8 cellular contexts compared by ENCODE assay signal in the genomic region with DNA sequence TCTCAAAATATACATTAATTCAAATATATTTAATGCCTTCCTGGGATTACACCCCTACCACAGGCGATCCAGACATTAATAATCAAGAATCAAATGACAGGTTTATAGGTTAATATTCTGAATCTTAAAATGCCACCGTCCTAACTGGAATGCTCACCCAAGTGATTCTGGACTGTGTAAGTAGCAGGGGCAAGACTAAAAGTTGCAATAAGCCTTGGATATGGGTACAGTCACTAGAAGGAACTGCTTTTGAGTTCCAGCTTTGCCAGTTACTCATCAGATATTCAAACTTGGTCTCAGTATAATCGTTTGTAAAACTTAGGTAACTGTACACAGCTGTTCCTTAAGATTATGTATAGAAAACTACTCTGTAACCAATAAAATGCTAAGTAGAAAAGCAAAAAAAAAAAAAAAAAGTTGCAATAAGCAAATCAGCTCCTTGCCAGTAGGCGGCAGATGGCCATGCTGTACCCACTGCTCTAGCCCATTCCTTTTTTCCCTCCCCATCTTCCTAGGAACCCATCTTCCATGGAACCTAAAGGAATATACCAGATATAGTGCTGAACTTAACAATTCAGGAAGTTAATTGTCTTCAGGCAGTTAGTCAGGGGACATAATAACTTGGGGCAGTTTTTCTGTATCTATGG. TPM values are rescaled to one million over a fixed set of nuclear protein-coding genes. Genes with fewer than 3 reads are reported as not detected.
A peak's percentile ranks its signal among the peaks of the same experiment; 100 is the strongest.
DNase-seq lines count a peak whose midpoint lies in the region; ATAC-seq, FAIRE-seq and TF ChIP-seq lines count a peak whose summit lies in the region.

No MANE protein-coding gene starts in this region.

- POLR2A ChIA-PET in A549 (lab: Yijun Ruan, JAX) = interaction anchor here (0.6 to 1.7 kb wide), 4 partner anchors 10 to 52 kb away, joined by 4 to 14 read pairs (median 6); a partner anchor contains a TSS

- FAIRE-seq in A549 (lab: Jason Lieb, UNC) = no peak

- H3K4me3 ChIP-seq in A549 (no peak overlapping the region), choroid plexus epithelial cell (ENCODE audit: low read depth, low read length) (no peak overlapping the region)

- no peaks in the 10 kb centered on the region for H3K9me3 ChIP-seq in A549

- peak; percentile 95 for ATAC-seq in A549
- ATAC-seq in HG03095 (IDR thresholded peaks at IDR 0.05; ENCODE audit: unreplicated experiment) = no peak
- no peak for ATAC-seq in HG03097 (IDR thresholded peaks at IDR 0.05; ENCODE audit: low FRiP score, unreplicated experiment)

- TF ChIP-seq POLR2A in A549 (IDR thresholded peaks at IDR 0.05; ENCODE audit: low read length) = no peak

- H3K27ac ChIP-seq in A549 = no peak overlapping the region

- no peaks in the 10 kb centered on the region for H3K4me1 ChIP-seq in A549

- no peak for TF ChIP-seq EP300 in A549 (IDR thresholded peaks at IDR 0.05)

- 55% methylated on average over 4 of the region's 4 CpGs for WGBS in A549 (ENCODE audit: missing lambda C conversion rate)

- CTCF ChIA-PET in A549 (lab: Yijun Ruan, JAX) = interaction anchor here (0.6 to 3.8 kb wide), 5 partner anchors 12 to 443 kb away, joined by 3 to 14 read pairs (median 4); a partner anchor contains a TSS

- TF ChIP-seq CTCF in A549 (IDR thresholded peaks at IDR 0.05) (peak; percentile 43), GM13976 (IDR thresholded peaks at IDR 0.05; ENCODE audit: borderline replicate concordance, control extremely low read depth, extremely low read depth, insufficient read depth, missing control alignments) (peak; percentile 28), choroid plexus epithelial cell (conservative IDR thresholded peaks at IDR 0.05; ENCODE audit: low read depth, low read length) (peak; percentile 57)

- no peak overlapping the region for H3K4me2 ChIP-seq in A549

- in situ Hi-C loops in GM13976 (cut with MboI; ENCODE audit: low sequenced_read_pairs, unreplicated experiment) = no loop called here

- TF ChIP-seq RAD21 in A549 (conservative IDR thresholded peaks at IDR 0.05 in 1 of 2, IDR thresholded peaks at IDR 0.05 in 1 of 2) = peak; percentile 31 to 48; a peak in 3 of 5 replicates

- DNase-seq in A549 (ENCODE audit: low read depth in 1 of 2, low spot score in 1 of 2) (peak; percentile 39 to 68), GM13976 (ENCODE audit: low spot score) (no peak), NCI-H460 (ENCODE audit: extremely low read depth, low read depth) (peak; percentile 43), choroid plexus epithelial cell (ENCODE audit: low read depth) (peak; percentile 26), NCI-H2107 (lab: John Stamatoyannopoulos, UW) (no peak), cerebellum (ENCODE audit: low spot score) (no peak)

TF ChIP-seq in A549, 52 proteins besides CTCF, POLR2A, EP300 and RAD21:
- no peak for TF ChIP-seq BHLHE40 (IDR thresholded peaks at IDR 0.05; ENCODE audit: low read depth, low read length)
- 0 out of 3 replicates have a peak, but pooled peaks have one; percentile 22 for TF ChIP-seq SMC3 (IDR thresholded peaks at IDR 0.05)

RNA-seq across cellular contexts. Expression of a gene that starts 10.5 kb away (rescaled TPM):
- 37.4 and 47.1 TPM in 2 replicates for polyA plus RNA-seq in A549 (2011; rRNA removed)
- 12.7 and 14.7 TPM in 2 replicates for polyA plus RNA-seq in A549 (2012; cell fraction: cytosol; rRNA removed)
- 8.1 and 9.9 TPM in 2 replicates for polyA plus RNA-seq in A549 (2012; cell fraction: nucleus; rRNA removed)
- 29.6 to 32.0 TPM (median 30.0 TPM) in 3 replicates for polyA plus RNA-seq in A549 (2017; fragmentation: RNase III; extraction: RNeasy Plus Mini Kit Qiagen cat#74134 plus additional on column Dnase treatment)
- polyA minus RNA-seq in A549 (2011; rRNA and poly(A)+ RNA removed) = 66.8 and 76.4 TPM in 2 replicates
- 229 and 239 TPM in 2 replicates for total RNA-seq in NCI-H460 (2014; rRNA removed; shearing (Covaris generic))
- 27.8 and 50.4 TPM in 2 replicates for polyA plus RNA-seq in NCI-H460 (2014; cell fraction: nucleus; rRNA removed)
- 205 TPM for total RNA-seq in cerebellum

RNA-seq across cellular contexts. Expression of a gene that starts 10.7 kb away (rescaled TPM):
- polyA plus RNA-seq in A549 (2011; rRNA removed) (37.6 and 68.3 TPM in 2 replicates), A549 (2017; fragmentation: RNase III; extraction: RNeasy Plus Mini Kit Qiagen cat#74134 plus additional on column Dnase treatment) (53.0 to 68.2 TPM (median 53.0 TPM) in 3 replicates)
- 16.0 and 19.8 TPM in 2 replicates for polyA plus RNA-seq in A549 (2012; cell fraction: cytosol; rRNA removed)
- polyA plus RNA-seq in A549 (2012; cell fraction: nucleus; rRNA removed) = 9.4 and 9.8 TPM in 2 replicates
- polyA minus RNA-seq in A549 (2011; rRNA and poly(A)+ RNA removed) = 12.7 and 15.5 TPM in 2 replicates
- total RNA-seq in NCI-H460 (2014; rRNA removed; shearing (Covaris generic)) = 78.0 and 93.7 TPM in 2 replicates
- polyA plus RNA-seq in NCI-H460 (2014; cell fraction: nucleus; rRNA removed) = 81.9 and 98.2 TPM in 2 replicates
- total RNA-seq in cerebellum = 38.8 TPM

RNA-seq across cellular contexts. Expression of a gene that starts 35.3 kb away (rescaled TPM):
- polyA plus RNA-seq in A549 (2011; rRNA removed) (33.5 and 64.8 TPM in 2 replicates), A549 (2017; fragmentation: RNase III; extraction: RNeasy Plus Mini Kit Qiagen cat#74134 plus additional on column Dnase treatment) (48.8 to 52.4 TPM (median 49.8 TPM) in 3 replicates)
- polyA plus RNA-seq in A549 (2012; cell fraction: cytosol; rRNA removed) = 14.0 and 16.0 TPM in 2 replicates
- polyA plus RNA-seq in A549 (2012; cell fraction: nucleus; rRNA removed) = 5.8 and 8.7 TPM in 2 replicates
- polyA minus RNA-seq in A549 (2011; rRNA and poly(A)+ RNA removed) = 2.4 and 2.8 TPM in 2 replicates
- total RNA-seq in NCI-H460 (2014; rRNA removed; shearing (Covaris generic)) = 65.5 and 80.0 TPM in 2 replicates
- 30.4 and 43.9 TPM in 2 replicates for polyA plus RNA-seq in NCI-H460 (2014; cell fraction: nucleus; rRNA removed)
- 6.8 TPM for total RNA-seq in cerebellum

RNA-seq across cellular contexts. Expression of a gene that starts 52.0 kb away (rescaled TPM):
- polyA plus RNA-seq in A549 (2011; rRNA removed) = 53.6 and 77.9 TPM in 2 replicates
- 13.7 and 15.4 TPM in 2 replicates for polyA plus RNA-seq in A549 (2012; cell fraction: cytosol; rRNA removed)
- polyA plus RNA-seq in A549 (2012; cell fraction: nucleus; rRNA removed) = 3.8 and 5.3 TPM in 2 replicates
- polyA plus RNA-seq in A549 (2017; fragmentation: RNase III; extraction: RNeasy Plus Mini Kit Qiagen cat#74134 plus additional on column Dnase treatment) = 37.0 to 43.1 TPM (median 42.2 TPM) in 3 replicates
- polyA minus RNA-seq in A549 (2011; rRNA and poly(A)+ RNA removed) = 25.0 and 29.7 TPM in 2 replicates
- total RNA-seq in NCI-H460 (2014; rRNA removed; shearing (Covaris generic)) = 33.8 and 42.8 TPM in 2 replicates
- polyA plus RNA-seq in NCI-H460 (2014; cell fraction: nucleus; rRNA removed) = 13.5 and 15.6 TPM in 2 replicates
- 46.0 TPM for total RNA-seq in cerebellum

Comparison
In these comparisons a context has a peak if more than half of its experiments do, and no peak if none do; other contexts are left out.
1. ATAC-seq: peak in A549 (2 of 2); none in HG03095 (single experiment) and HG03097 (single experiment).
2. DNase-seq: peak in A549 (2 of 2), NCI-H460 (single experiment) and choroid plexus epithelial cell (single experiment); none in GM13976 (single experiment), NCI-H2107 (single experiment) and cerebellum (single experiment).
3. Peak in every context shown above with its lines, with median percentiles within 50 percentile points of each other: CTCF ChIP-seq.